ENCODE assay signal across 8 cellular contexts in genomic region chr19:18160441-18160791, GRCh38. TPM values are rescaled to one million over a fixed set of nuclear protein-coding genes. Genes with fewer than 3 reads are reported as not detected.
DNase-seq lines count a peak whose midpoint lies in the region; ATAC-seq and TF ChIP-seq lines count a peak whose summit lies in the region.

No MANE protein-coding gene starts in this region.

- no peaks in the 10 kb centered on the region for H3K27me3 Mint-ChIP-seq in T-helper 1 cell treated with Interleukin-12 subunit alpha and Interleukin-12 subunit beta and Interleukin-4 antibody, amounts not matched to agents 30 μg/mL and 1 μg/mL, for 36 hours (ENCODE audit: low read depth)
- no peaks in the 10 kb centered on the region for H3K27me3 Mint-ChIP-seq in endodermal cell (ENCODE audit: insufficient read depth)
- H3K27me3 Mint-ChIP-seq in stimulated activated naive CD8-positive, alpha-beta T cell treated with anti-CD3 and anti-CD28 coated beads, Interleukin-15, Interleukin-2, amounts not matched to agents 100 ng/mL and 50 ng/mL, for 24 hours: no peaks in the 10 kb centered on the region

- CTCF ChIA-PET in RWPE1 (lab: Yijun Ruan, JAX): interaction anchor here (0.6 to 2.6 kb wide), 4 partner anchors 14 to 71 kb away, joined by 3 to 8 read pairs (median 4); partner anchors contain the start of gene IFI30

- ATAC-seq in GM21447 (IDR thresholded peaks at IDR 0.05; ENCODE audit: unreplicated experiment): no peak
- ATAC-seq in HG03139 (IDR thresholded peaks at IDR 0.05; ENCODE audit: unreplicated experiment): no peak

- POLR2A ChIA-PET in RWPE1 (lab: Yijun Ruan, JAX; ENCODE audit: low non-redundant PET): interaction anchor here (0.6 kb wide), 2 partner anchors 243 to 312 kb away, joined by 3 to 7 read pairs; no protein-coding TSS in a partner anchor

- peak overlapping the region; percentile 59 for H3K27ac Mint-ChIP-seq in T-helper 1 cell treated with Interleukin-12 subunit alpha and Interleukin-12 subunit beta and Interleukin-4 antibody, amounts not matched to agents 30 μg/mL and 1 μg/mL, for 36 hours
- no peak overlapping the region for H3K27ac Mint-ChIP-seq in endodermal cell
- H3K27ac Mint-ChIP-seq in stimulated activated naive CD8-positive, alpha-beta T cell treated with anti-CD3 and anti-CD28 coated beads, Interleukin-15, Interleukin-2, amounts not matched to agents 100 ng/mL and 50 ng/mL, for 24 hours: peak overlapping the region; percentile 86

- H3K36me3 Mint-ChIP-seq in T-helper 1 cell treated with Interleukin-12 subunit alpha and Interleukin-12 subunit beta and Interleukin-4 antibody, amounts not matched to agents 30 μg/mL and 1 μg/mL, for 36 hours (ENCODE audit: low read depth): peaks cover 9% of the 10 kb centered on the region
- H3K36me3 Mint-ChIP-seq in endodermal cell (ENCODE audit: low read depth): peaks cover 25% of the 10 kb centered on the region
- peaks cover 10% of the 10 kb centered on the region for H3K36me3 Mint-ChIP-seq in stimulated activated naive CD8-positive, alpha-beta T cell treated with anti-CD3 and anti-CD28 coated beads, Interleukin-15, Interleukin-2, amounts not matched to agents 100 ng/mL and 50 ng/mL, for 24 hours (ENCODE audit: low read depth)

- peaks cover 7% of the 10 kb centered on the region for H3K4me1 Mint-ChIP-seq in T-helper 1 cell treated with Interleukin-12 subunit alpha and Interleukin-12 subunit beta and Interleukin-4 antibody, amounts not matched to agents 30 μg/mL and 1 μg/mL, for 36 hours (ENCODE audit: low read depth)
- H3K4me1 Mint-ChIP-seq in endodermal cell: no peaks in the 10 kb centered on the region
- peaks cover 13% of the 10 kb centered on the region for H3K4me1 Mint-ChIP-seq in stimulated activated naive CD8-positive, alpha-beta T cell treated with anti-CD3 and anti-CD28 coated beads, Interleukin-15, Interleukin-2, amounts not matched to agents 100 ng/mL and 50 ng/mL, for 24 hours (ENCODE audit: low read depth)

- H3K36me3 ChIP-seq in endodermal cell (ENCODE audit: control insufficient read depth, insufficient read depth, low read length): peaks cover 28% of the 10 kb centered on the region

- H3K27me3 ChIP-seq in endodermal cell (ENCODE audit: control insufficient read depth, insufficient read depth, low read length, poor library complexity, severe bottlenecking): no peaks in the 10 kb centered on the region

- TF ChIP-seq CTCF in RWPE1 (conservative IDR thresholded peaks at IDR 0.05; ENCODE audit: low read depth) (no peak), endodermal cell (conservative IDR thresholded peaks at IDR 0.05) (no peak)

- no peaks in the 10 kb centered on the region for H3K9me3 Mint-ChIP-seq in T-helper 1 cell treated with Interleukin-12 subunit alpha and Interleukin-12 subunit beta and Interleukin-4 antibody, amounts not matched to agents 30 μg/mL and 1 μg/mL, for 36 hours
- H3K9me3 Mint-ChIP-seq in endodermal cell: no peaks in the 10 kb centered on the region
- H3K9me3 Mint-ChIP-seq in stimulated activated naive CD8-positive, alpha-beta T cell treated with anti-CD3 and anti-CD28 coated beads, Interleukin-15, Interleukin-2, amounts not matched to agents 100 ng/mL and 50 ng/mL, for 24 hours: no peaks in the 10 kb centered on the region

- H3K4me3 Mint-ChIP-seq in T-helper 1 cell treated with Interleukin-12 subunit alpha and Interleukin-12 subunit beta and Interleukin-4 antibody, amounts not matched to agents 30 μg/mL and 1 μg/mL, for 36 hours: peak overlapping the region; percentile 63
- H3K4me3 Mint-ChIP-seq in endodermal cell: peak overlapping the region; percentile 9
- peak overlapping the region; percentile 78 for H3K4me3 Mint-ChIP-seq in stimulated activated naive CD8-positive, alpha-beta T cell treated with anti-CD3 and anti-CD28 coated beads, Interleukin-15, Interleukin-2, amounts not matched to agents 100 ng/mL and 50 ng/mL, for 24 hours

- 96 to 100% methylated on average over 2 to 4 of the region's 4 CpGs for WGBS in endodermal cell (ENCODE audit: insufficient coverage in 1 of 2, insufficient read length in 1 of 2), 2 experiments

- H3K4me3 ChIP-seq in endodermal cell (ENCODE audit: low read length): no peak overlapping the region

- H3K9ac ChIP-seq in endodermal cell (ENCODE audit: extremely low read depth, low read length, poor library complexity, severe bottlenecking): no peak overlapping the region

- H3K4me1 ChIP-seq in endodermal cell (ENCODE audit: control insufficient read depth, insufficient read depth, low read length): no peaks in the 10 kb centered on the region

- H3K9me3 ChIP-seq in endodermal cell (ENCODE audit: control insufficient read depth, low read length): no peaks in the 10 kb centered on the region

- no peak for DNase-seq in T-helper 1 cell
- DNase-seq in RWPE1 (ENCODE audit: low spot score): no peak
- no peak for DNase-seq in endodermal cell
- DNase-seq in activated CD4-positive, CD25-positive, alpha-beta regulatory T cell (lab: John Stamatoyannopoulos, UW): no peak

- H3K27ac ChIP-seq in RWPE1: peak overlapping the region; percentile 99
- H3K27ac ChIP-seq in endodermal cell (ENCODE audit: low read depth, low read length): no peak overlapping the region

RNA-seq across cellular contexts. Expression of gene PIK3R2, which starts 7.5 kb away (rescaled TPM):
- total RNA-seq in endodermal cell: 10 to 100 TPM; 52.9 to 58.8 TPM
- 57.1 TPM for polyA plus RNA-seq in endodermal cell (2013, experiment 1 of 2)
- 50.7 TPM for polyA plus RNA-seq in endodermal cell (2013, experiment 2 of 2)

RNA-seq across cellular contexts. Expression of gene IFI30, which starts 13.2 kb away (rescaled TPM):
- 10 to 100 TPM; 10.6 to 11.0 TPM for total RNA-seq in endodermal cell
- polyA plus RNA-seq in endodermal cell (2013, experiment 1 of 2): 6.8 TPM
- polyA plus RNA-seq in endodermal cell (2013, experiment 2 of 2): 3.1 TPM

RNA-seq across cellular contexts. Expression of gene MPV17L2, which starts 32.6 kb away (rescaled TPM):
- 10 to 100 TPM; 20.9 to 21.8 TPM for total RNA-seq in endodermal cell
- 21.9 TPM for polyA plus RNA-seq in endodermal cell (2013, experiment 1 of 2)
- 18.8 TPM for polyA plus RNA-seq in endodermal cell (2013, experiment 2 of 2)

RNA-seq across cellular contexts. Expression of gene RAB3A, which starts 43.4 kb away (rescaled TPM):
- total RNA-seq in endodermal cell: 1 to 10 TPM; 3.6 to 3.9 TPM
- 13.9 TPM for polyA plus RNA-seq in endodermal cell (2013, experiment 1 of 2)
- 13.6 TPM for polyA plus RNA-seq in endodermal cell (2013, experiment 2 of 2)

Comparison
In these comparisons a context has a peak if more than half of its experiments do, and no peak if none do; other contexts are left out.
1. H3K4me3 Mint-ChIP-seq: peak in every context shown above with its lines; median percentile 78 in stimulated activated naive CD8-positive, alpha-beta T cell treated with anti-CD3 and anti-CD28 coated beads, Interleukin-15, Interleukin-2, amounts not matched to agents 100 ng/mL and 50 ng/mL, for 24 hours; 63 in T-helper 1 cell treated with Interleukin-12 subunit alpha and Interleukin-12 subunit beta and Interleukin-4 antibody, amounts not matched to agents 30 μg/mL and 1 μg/mL, for 36 hours; 9 in endodermal cell.